8 cellular contexts compared by ENCODE assay signal in the genomic region with DNA sequence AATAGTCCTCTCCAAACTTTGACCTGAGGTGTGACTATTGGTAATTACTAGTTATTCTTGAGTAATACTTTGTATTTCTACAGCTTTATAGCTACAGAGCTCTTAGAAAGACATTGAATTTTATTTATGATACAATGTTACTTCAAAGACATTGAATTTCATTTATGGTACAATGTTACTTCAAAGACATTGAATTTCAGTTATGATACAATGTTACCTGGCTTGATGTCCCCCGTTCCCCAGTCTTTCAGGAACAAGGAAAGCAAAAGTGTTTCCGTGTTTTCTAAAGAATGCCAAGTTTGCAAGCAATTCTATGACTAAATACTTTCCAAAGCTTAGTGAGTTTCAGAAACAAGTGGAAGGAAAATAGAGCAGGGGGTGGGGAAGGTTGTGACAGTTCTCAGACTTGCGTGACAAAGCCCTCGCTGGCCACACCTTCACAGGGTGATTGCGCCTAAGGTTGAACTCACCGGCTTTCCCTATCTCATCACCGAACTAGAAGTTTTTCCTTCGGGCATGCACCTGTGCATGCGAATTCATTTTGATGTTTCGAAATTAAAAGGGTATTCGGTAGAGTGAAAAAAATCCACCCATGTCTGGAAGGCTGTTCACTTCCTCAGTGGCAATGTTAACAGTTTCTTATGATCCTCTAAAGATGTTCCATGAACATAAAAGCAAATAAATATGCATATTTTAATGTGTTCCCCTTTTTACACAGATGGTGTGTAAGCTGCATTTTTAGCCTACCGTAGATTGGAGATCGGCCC. TPM values are rescaled to one million over a fixed set of nuclear protein-coding genes. Genes with fewer than 3 reads are reported as not detected.
DNase-seq lines count a peak whose midpoint lies in the region; ATAC-seq and TF ChIP-seq lines count a peak whose summit lies in the region.

No MANE protein-coding gene starts in this region.

- intact Hi-C loops in activated CD4-positive, alpha-beta T cell treated with anti-CD3 and anti-CD28 coated beads for 36 hours (cut with DNase I, micrococcal nuclease): loop anchor here (1.0 to 10.0 kb wide), 17 partner anchors 34 to 1038 kb away; a partner anchor contains a TSS
- intact Hi-C loops in dendritic cell treated with granulocyte-macrophage colony-stimulating factor and Interleukin-4, amounts not matched to agents 40 ng/mL and 50 ng/mL, for 4 days (cut with micrococcal nuclease): loop anchor here (5.0 kb wide), 1 partner anchor 55 kb away; no protein-coding TSS in a partner anchor
- intact Hi-C loops in mucosa of descending colon (cut with DNase I, micrococcal nuclease): no loop called here

- H3K27ac Mint-ChIP-seq in activated CD4-positive, alpha-beta T cell treated with anti-CD3 and anti-CD28 coated beads for 36 hours: peak overlapping the region; percentile 99
- peak overlapping the region; percentile 91 for H3K27ac Mint-ChIP-seq in dendritic cell treated with granulocyte-macrophage colony-stimulating factor and Interleukin-4, amounts not matched to agents 40 ng/mL and 50 ng/mL, for 4 days

- no peaks in the 10 kb centered on the region for H3K27me3 Mint-ChIP-seq in activated CD4-positive, alpha-beta T cell treated with anti-CD3 and anti-CD28 coated beads for 36 hours
- H3K27me3 Mint-ChIP-seq in dendritic cell treated with granulocyte-macrophage colony-stimulating factor and Interleukin-4, amounts not matched to agents 40 ng/mL and 50 ng/mL, for 4 days: no peaks in the 10 kb centered on the region

- CTCF ChIA-PET in activated CD4-positive, alpha-beta T cell treated with anti-CD3 and anti-CD28 coated beads for 36 hours (lab: Charles Lee): interaction anchor here (0.6 to 1.6 kb wide), 5 partner anchors 8 to 75 kb away, joined by 3 to 12 read pairs (median 4); a partner anchor contains a TSS

- H3K9me3 ChIP-seq in mucosa of descending colon: no peaks in the 10 kb centered on the region

- POLR2A ChIA-PET in activated CD4-positive, alpha-beta T cell treated with anti-CD3 and anti-CD28 coated beads for 36 hours (lab: Charles Lee): interaction anchor here (0.6 to 1.4 kb wide), 3 partner anchors 24 to 44 kb away, joined by 3 to 9 read pairs (median 5); no protein-coding TSS in a partner anchor

- H3K4me3 ChIP-seq in mucosa of descending colon: no peak overlapping the region

- ATAC-seq in activated CD4-positive, alpha-beta T cell treated with anti-CD3 and anti-CD28 coated beads for 36 hours: peak; percentile 40
- ATAC-seq in mucosa of descending colon (peak; percentile 39), GM21619 (IDR thresholded peaks at IDR 0.05; ENCODE audit: unreplicated experiment) (no peak)

- H3K36me3 ChIP-seq in mucosa of descending colon (ENCODE audit: low read depth): no peaks in the 10 kb centered on the region

- H3K9me3 Mint-ChIP-seq in activated CD4-positive, alpha-beta T cell treated with anti-CD3 and anti-CD28 coated beads for 36 hours (ENCODE audit: low read depth): peaks cover 4% of the 10 kb centered on the region
- no peaks in the 10 kb centered on the region for H3K9me3 Mint-ChIP-seq in dendritic cell treated with granulocyte-macrophage colony-stimulating factor and Interleukin-4, amounts not matched to agents 40 ng/mL and 50 ng/mL, for 4 days

- peaks cover 35% of the 10 kb centered on the region for H3K36me3 Mint-ChIP-seq in activated CD4-positive, alpha-beta T cell treated with anti-CD3 and anti-CD28 coated beads for 36 hours (ENCODE audit: low read depth)
- peaks cover 29% of the 10 kb centered on the region for H3K36me3 Mint-ChIP-seq in dendritic cell treated with granulocyte-macrophage colony-stimulating factor and Interleukin-4, amounts not matched to agents 40 ng/mL and 50 ng/mL, for 4 days (ENCODE audit: low read depth)

- peaks cover 22% of the 10 kb centered on the region for H3K4me1 ChIP-seq in mucosa of descending colon (ENCODE audit: low read depth)

- peak overlapping the region; percentile 99 for H3K4me3 Mint-ChIP-seq in activated CD4-positive, alpha-beta T cell treated with anti-CD3 and anti-CD28 coated beads for 36 hours
- H3K4me3 Mint-ChIP-seq in dendritic cell treated with granulocyte-macrophage colony-stimulating factor and Interleukin-4, amounts not matched to agents 40 ng/mL and 50 ng/mL, for 4 days: peak overlapping the region; percentile 98

- TF ChIP-seq CTCF in mucosa of descending colon (IDR thresholded peaks at IDR 0.05): no peak

- DNase-seq in ELR (ENCODE audit: low read depth): peak; percentile 41
- DNase-seq in M059J (ENCODE audit: low read depth): peak; percentile 61
- DNase-seq in activated CD4-positive, alpha-beta T cell treated with anti-CD3 and anti-CD28 coated beads for 36 hours: peak; percentile 81
- DNase-seq in mucosa of descending colon: peak; percentile 55 to 70 (median 56)
- peak; percentile 35 for DNase-seq in stimulated activated CD8-positive, alpha-beta memory T cell treated with anti-CD3 and anti-CD28 coated beads, Interleukin-7, amount 100 ng/mL, for 24 hours (ENCODE audit: low read depth)
- no peak for DNase-seq in NCI-H1694 (lab: John Stamatoyannopoulos, UW)

- peaks cover 46% of the 10 kb centered on the region for H3K4me1 Mint-ChIP-seq in activated CD4-positive, alpha-beta T cell treated with anti-CD3 and anti-CD28 coated beads for 36 hours
- H3K4me1 Mint-ChIP-seq in dendritic cell treated with granulocyte-macrophage colony-stimulating factor and Interleukin-4, amounts not matched to agents 40 ng/mL and 50 ng/mL, for 4 days (ENCODE audit: low read depth): peaks cover 22% of the 10 kb centered on the region

RNA-seq across cellular contexts. Expression of a gene that starts 0.9 kb away (rescaled TPM):
- 10.6 and 13.3 TPM in 2 replicates for total RNA-seq in M059J (2014; rRNA removed; shearing (Covaris generic))
- total RNA-seq in activated CD4-positive, alpha-beta T cell treated with anti-CD3 and anti-CD28 coated beads for 36 hours: 10 to 100 TPM; 52.4 to 59.1 TPM
- total RNA-seq in mucosa of descending colon: 10 to 100 TPM; 39.5 to 42.7 (median 41.0) TPM

RNA-seq across cellular contexts. Expression of a gene that starts 44.7 kb away (rescaled TPM):
- 11.2 and 16.7 TPM in 2 replicates for total RNA-seq in M059J (2014; rRNA removed; shearing (Covaris generic))
- total RNA-seq in activated CD4-positive, alpha-beta T cell treated with anti-CD3 and anti-CD28 coated beads for 36 hours: 10 to 100 TPM in 1 of 2 experiments, 1 to 10 TPM in 1; 6.3 to 10.5 TPM
- total RNA-seq in mucosa of descending colon: 10 to 100 TPM; 13.2 to 21.1 (median 16.8) TPM

Comparison
In these comparisons a context has a peak if more than half of its experiments do, and no peak if none do; other contexts are left out.
1. intact Hi-C loops: an anchor here in activated CD4-positive, alpha-beta T cell treated with anti-CD3 and anti-CD28 coated beads for 36 hours (1.0 to 10.0 kb wide) and dendritic cell treated with granulocyte-macrophage colony-stimulating factor and Interleukin-4, amounts not matched to agents 40 ng/mL and 50 ng/mL, for 4 days (5.0 kb wide); none called in mucosa of descending colon.